Comparison of ENCODE assay signal across 13 cellular contexts in genomic region chr4:138181288-138181687, GRCh38.
A peak's percentile ranks its signal among the peaks of the same experiment; 100 is the strongest.
DNase-seq lines count a peak whose midpoint lies in the region; ATAC-seq and TF ChIP-seq lines count a peak whose summit lies in the region.
"Had no signal": no experiment of that assay in that cellular context is flagged by ENCODE, and none has a peak within 500 bp of the region (broad histone marks: within the 10 kb centered on the region; RNA-seq: fewer than 3 reads in every experiment).

No MANE protein-coding gene starts in this region.

- no peaks in the 10 kb centered on the region for H3K27me3 Mint-ChIP-seq in activated T-cell treated with anti-CD3 and anti-CD28 coated beads, Interleukin-2, amount 50 U/mL, for 72 hours (ENCODE audit: low read depth)

- in situ Hi-C loops in astrocyte of the spinal cord (cut with HindIII; ENCODE audit: low sequenced_read_pairs) = no loop called here

- H2BK15ac ChIP-seq in mesenchymal stem cell (ENCODE audit: low read depth, poor library complexity, severe bottlenecking) = no peak overlapping the region

- H3K36me3 Mint-ChIP-seq in activated T-cell treated with anti-CD3 and anti-CD28 coated beads, Interleukin-2, amount 50 U/mL, for 72 hours (ENCODE audit: insufficient read depth in 2 of 2) = peaks cover 1 to 7% of the 10 kb centered on the region in 2 donors
- no peaks in the 10 kb centered on the region for H3K36me3 Mint-ChIP-seq in stimulated activated effector memory CD8-positive, alpha-beta T cell treated with anti-CD3 and anti-CD28 coated beads, Interleukin-12 subunit alpha, Interleukin-12 subunit beta, amount 100 ng/mL, for 72 hours

- H4K8ac ChIP-seq in mesenchymal stem cell (ENCODE audit: low read length) = no peak overlapping the region

- H3K27me3 ChIP-seq in mesenchymal stem cell (ENCODE audit: control insufficient read depth in 1 of 2, insufficient read depth in 1 of 2, low read length in 2 of 2) = no peaks in the 10 kb centered on the region

- H3K18ac ChIP-seq in mesenchymal stem cell (ENCODE audit: low read depth in 1 of 2, low read length in 2 of 2) = no peak overlapping the region

- no peak overlapping the region for H3K4me3 ChIP-seq in astrocyte of the spinal cord (ENCODE audit: low read depth, low read length)
- H3K4me3 ChIP-seq in fibroblast of the aortic adventitia (ENCODE audit: low read depth, low read length) = no peak overlapping the region
- H3K4me3 ChIP-seq in mesenchymal stem cell (ENCODE audit: insufficient read depth in 1 of 2, low read depth in 1 of 2, low read length in 2 of 2) = no peak overlapping the region

- no peak overlapping the region for H2AK5ac ChIP-seq in mesenchymal stem cell (ENCODE audit: low read length, severe bottlenecking)

- no peak overlapping the region for H3K4ac ChIP-seq in mesenchymal stem cell (ENCODE audit: low read depth in 1 of 2, low read length in 2 of 2)

- ATAC-seq in GM19397 (IDR thresholded peaks at IDR 0.05; ENCODE audit: unreplicated experiment) = no peak
- ATAC-seq in activated T-cell treated with anti-CD3 and anti-CD28 coated beads, Interleukin-2, amount 50 U/mL, for 72 hours (replicated peaks in 1 of 2) = no peak
- ATAC-seq in stimulated activated effector memory CD8-positive, alpha-beta T cell treated with anti-CD3 and anti-CD28 coated beads, Interleukin-12 subunit alpha, Interleukin-12 subunit beta, amount 100 ng/mL, for 72 hours = no peak

- no peak overlapping the region for H3K9ac ChIP-seq in mesenchymal stem cell (ENCODE audit: low read length)

- H3K23ac ChIP-seq in mesenchymal stem cell (ENCODE audit: low read length in 2 of 2) = peak overlapping the region in 1 of 2 experiments; percentile 34

- WGBS in mesenchymal stem cell = 60% methylated on average over 5 of the region's 6 CpGs

- H3K9me3 ChIP-seq in mesenchymal stem cell (ENCODE audit: control insufficient read depth, low read length) = no peaks in the 10 kb centered on the region

- no peaks in the 10 kb centered on the region for H3K4me1 ChIP-seq in mesenchymal stem cell (ENCODE audit: control insufficient read depth, insufficient read depth, low read depth, low read length)

- no peak overlapping the region for H3K4me2 ChIP-seq in mesenchymal stem cell (ENCODE audit: low read length, poor library complexity, severe bottlenecking)

- no peaks in the 10 kb centered on the region for H3K36me3 ChIP-seq in mesenchymal stem cell (ENCODE audit: control insufficient read depth in 1 of 2, insufficient read depth in 2 of 2, low read depth in 1 of 2, low read length in 2 of 2)

- H2AFZ ChIP-seq in mesenchymal stem cell (ENCODE audit: low read depth, low read length) = no peak overlapping the region

- H3K4me3 Mint-ChIP-seq in activated T-cell treated with anti-CD3 and anti-CD28 coated beads, Interleukin-2, amount 50 U/mL, for 72 hours = no peak overlapping the region
- H3K4me3 Mint-ChIP-seq in stimulated activated effector memory CD8-positive, alpha-beta T cell treated with anti-CD3 and anti-CD28 coated beads, Interleukin-12 subunit alpha, Interleukin-12 subunit beta, amount 100 ng/mL, for 72 hours = no peak overlapping the region

- H3K27ac Mint-ChIP-seq in activated T-cell treated with anti-CD3 and anti-CD28 coated beads, Interleukin-2, amount 50 U/mL, for 72 hours = no peak overlapping the region
- no peak overlapping the region for H3K27ac Mint-ChIP-seq in stimulated activated effector memory CD8-positive, alpha-beta T cell treated with anti-CD3 and anti-CD28 coated beads, Interleukin-12 subunit alpha, Interleukin-12 subunit beta, amount 100 ng/mL, for 72 hours

- no peak overlapping the region for H2BK5ac ChIP-seq in mesenchymal stem cell (ENCODE audit: low read depth, low read length, poor library complexity, severe bottlenecking)

- no peaks in the 10 kb centered on the region for H3K79me1 ChIP-seq in mesenchymal stem cell (replicated peaks; ENCODE audit: low read length, poor library complexity, severe bottlenecking)

- H3K27ac ChIP-seq in mesenchymal stem cell (ENCODE audit: low read length, poor library complexity, severe bottlenecking) = no peak overlapping the region

- TF ChIP-seq CTCF in astrocyte of the spinal cord (IDR thresholded peaks at IDR 0.05; ENCODE audit: low read depth, low read length) (no peak), fibroblast of the aortic adventitia (IDR thresholded peaks at IDR 0.05; ENCODE audit: insufficient read depth, low read length) (no peak)

- H2BK12ac ChIP-seq in mesenchymal stem cell (ENCODE audit: low read length in 2 of 2) = no peak overlapping the region

- no peak overlapping the region for H4K91ac ChIP-seq in mesenchymal stem cell (ENCODE audit: low read length)

- H3K4me1 Mint-ChIP-seq in activated T-cell treated with anti-CD3 and anti-CD28 coated beads, Interleukin-2, amount 50 U/mL, for 72 hours (ENCODE audit: low read depth) = peaks cover 4% of the 10 kb centered on the region
- H3K4me1 Mint-ChIP-seq in stimulated activated effector memory CD8-positive, alpha-beta T cell treated with anti-CD3 and anti-CD28 coated beads, Interleukin-12 subunit alpha, Interleukin-12 subunit beta, amount 100 ng/mL, for 72 hours = no peaks in the 10 kb centered on the region

- H3K9me3 Mint-ChIP-seq in activated T-cell treated with anti-CD3 and anti-CD28 coated beads, Interleukin-2, amount 50 U/mL, for 72 hours = peaks cover 0 to 3% of the 10 kb centered on the region in 2 donors
- H3K9me3 Mint-ChIP-seq in stimulated activated effector memory CD8-positive, alpha-beta T cell treated with anti-CD3 and anti-CD28 coated beads, Interleukin-12 subunit alpha, Interleukin-12 subunit beta, amount 100 ng/mL, for 72 hours = peaks cover 10% of the 10 kb centered on the region

- H3K14ac ChIP-seq in mesenchymal stem cell (ENCODE audit: low read length in 2 of 2) = no peak overlapping the region

- peak; percentile 72 for DNase-seq in astrocyte of the spinal cord (ENCODE audit: low read depth, low spot score)
- peak; percentile 38 for DNase-seq in fibroblast of the aortic adventitia (ENCODE audit: low read depth)
- DNase-seq in mesenchymal stem cell = peak; percentile 67
- peak; percentile 69 for DNase-seq in superior temporal gyrus (ENCODE audit: extremely low spot score)
- no peak for DNase-seq in activated T-cell treated with anti-CD3 and anti-CD28 coated beads, Interleukin-2, amount 50 U/mL, for 72 hours
- DNase-seq in cerebellar nuclear complex (lab: John Stamatoyannopoulos, UW) = no peak
- DNase-seq in stimulated activated effector memory CD8-positive, alpha-beta T cell treated with anti-CD3 and anti-CD28 coated beads, Interleukin-12 subunit alpha, Interleukin-12 subunit beta, amount 100 ng/mL, for 72 hours (ENCODE audit: low spot score in 2 of 2) = no peak
- DNase-seq: activated CD4-positive, alpha-beta T cell treated with anti-CD3 and anti-CD28 coated beads for 4 hours; activated T-cell treated with anti-CD3 and anti-CD28 coated beads, Interleukin-2, amount 50 U/mL, for 1 hour; aorta; midbrain; stimulated activated naive CD4-positive, alpha-beta T cell had no signal

- H2BK120ac ChIP-seq in mesenchymal stem cell (ENCODE audit: low read depth, low read length) = no peak overlapping the region

Comparison
In these comparisons a context has a peak if more than half of its experiments do, and no peak if none do; other contexts are left out.
1. DNase-seq: peak in astrocyte of the spinal cord (single experiment), fibroblast of the aortic adventitia (single experiment), mesenchymal stem cell (single experiment) and superior temporal gyrus (single experiment); none in activated T-cell treated with anti-CD3 and anti-CD28 coated beads, Interleukin-2, amount 50 U/mL, for 72 hours (0 of 2), cerebellar nuclear complex (0 of 2) and stimulated activated effector memory CD8-positive, alpha-beta T cell treated with anti-CD3 and anti-CD28 coated beads, Interleukin-12 subunit alpha, Interleukin-12 subunit beta, amount 100 ng/mL, for 72 hours (0 of 2).